In the genomic region with DNA sequence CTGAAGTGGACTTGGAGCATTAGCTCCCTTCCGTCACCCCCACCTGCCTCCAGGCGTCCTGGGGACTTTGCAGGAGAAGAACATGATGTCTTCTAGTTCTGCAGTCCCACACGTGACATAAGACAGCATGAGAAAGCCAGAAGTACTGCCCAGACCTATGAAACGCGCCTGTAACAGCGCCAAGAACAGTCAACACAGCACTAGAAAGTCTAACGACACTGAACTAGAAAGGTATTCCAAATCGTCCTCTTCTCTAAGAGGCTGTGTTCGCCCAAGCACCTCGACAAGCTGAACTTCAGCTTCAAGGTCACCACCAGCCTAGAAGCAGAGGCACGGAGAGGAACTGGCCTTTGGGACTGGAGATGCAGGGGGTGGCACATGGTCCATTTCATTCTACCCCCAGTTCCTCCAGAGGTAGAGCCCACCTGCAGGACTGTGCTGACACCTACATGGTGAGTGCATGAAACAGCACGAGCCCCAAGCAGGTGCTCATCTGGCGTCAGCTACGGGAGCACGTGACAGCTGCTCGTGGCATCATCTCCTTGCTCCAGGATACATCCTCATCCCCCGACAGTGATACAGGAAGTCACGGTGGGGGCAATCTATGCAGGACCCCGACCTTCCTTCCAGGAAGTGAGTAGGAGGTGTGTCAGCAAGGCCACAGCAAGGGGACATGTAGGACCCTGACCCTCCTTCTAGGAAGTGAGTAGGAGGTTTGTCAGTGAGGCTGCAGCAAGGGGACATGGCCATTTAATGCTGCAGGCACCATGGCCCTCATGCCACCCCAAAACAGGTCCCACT, we compare ENCODE assay signal across 9 cellular contexts. TPM values are rescaled to one million over a fixed set of nuclear protein-coding genes. Genes with fewer than 3 reads are reported as not detected.
DNase-seq lines count a peak whose midpoint lies in the region; ATAC-seq and TF ChIP-seq lines count a peak whose summit lies in the region.
"Had no signal": no experiment of that assay in that cellular context is flagged by ENCODE, and none has a peak within 500 bp of the region (broad histone marks: within the 10 kb centered on the region; RNA-seq: fewer than 3 reads in every experiment).

No MANE protein-coding gene starts in this region.

- H3K4me3 ChIP-seq in epithelial cell of proximal tubule (ENCODE audit: low read depth, low read length), result no peak overlapping the region

- CTCF ChIA-PET in RWPE1 (lab: Yijun Ruan, JAX), result interaction anchor here (0.6 to 0.8 kb wide), 3 partner anchors 150 to 427 kb away, joined by 3 read pairs; no protein-coding TSS in a partner anchor

- POLR2A ChIA-PET in RWPE1 (lab: Yijun Ruan, JAX; ENCODE audit: low non-redundant PET), result interaction anchor here (0.6 kb wide), 1 partner anchor 128 kb away, joined by 5 read pairs; no protein-coding TSS in a partner anchor

- DNase-seq in NCI-H526 (lab: John Stamatoyannopoulos, UW), result peak; percentile 42 to 66
- no peak for DNase-seq in NCI-H526 treated with DMSO at 0.1 percent for 48 hours (lab: John Stamatoyannopoulos, UW)
- no peak for DNase-seq in epithelial cell of proximal tubule (ENCODE audit: low read depth)
- DNase-seq in stimulated activated CD4-positive, alpha-beta T cell treated with anti-CD3 and anti-CD28 coated beads, Interleukin-4, amount 100 ng/mL, for 1 hour, result peak; percentile 29
- no peak for DNase-seq in cerebellar cortex (ENCODE audit: low spot score)
- no peak for DNase-seq in RWPE1 (ENCODE audit: low spot score)
- DNase-seq: NCI-H524 treated with DMSO at 0.1 percent for 48 hours had no signal

- peak; percentile 75 for TF ChIP-seq CTCF in VCaP (conservative IDR thresholded peaks at IDR 0.05)
- peak; percentile 47 for TF ChIP-seq CTCF in epithelial cell of proximal tubule (conservative IDR thresholded peaks at IDR 0.05; ENCODE audit: low read depth, low read length)
- TF ChIP-seq CTCF in RWPE1 (conservative IDR thresholded peaks at IDR 0.05; ENCODE audit: low read depth), result no peak

- H3K27ac ChIP-seq in VCaP, result peak overlapping the region; percentile 94
- no peak overlapping the region for H3K27ac ChIP-seq in RWPE1

- no peak for ATAC-seq in HG03097 (IDR thresholded peaks at IDR 0.05; ENCODE audit: low FRiP score, unreplicated experiment)

RNA-seq across cellular contexts. Expression of gene HDAC4, which starts 3.7 kb away (rescaled TPM):
- total RNA-seq in epithelial cell of proximal tubule, result 8.1 and 23.2 TPM in 2 replicates

Comparison
In these comparisons a context has a peak if more than half of its experiments do, and no peak if none do; other contexts are left out.
1. DNase-seq: peak in NCI-H526 (2 of 2) and stimulated activated CD4-positive, alpha-beta T cell treated with anti-CD3 and anti-CD28 coated beads, Interleukin-4, amount 100 ng/mL, for 1 hour (single experiment); none in NCI-H526 treated with DMSO at 0.1 percent for 48 hours (single experiment), epithelial cell of proximal tubule (single experiment), cerebellar cortex (single experiment) and RWPE1 (single experiment).